18 cellular contexts compared by ENCODE assay signal in the genomic region with DNA sequence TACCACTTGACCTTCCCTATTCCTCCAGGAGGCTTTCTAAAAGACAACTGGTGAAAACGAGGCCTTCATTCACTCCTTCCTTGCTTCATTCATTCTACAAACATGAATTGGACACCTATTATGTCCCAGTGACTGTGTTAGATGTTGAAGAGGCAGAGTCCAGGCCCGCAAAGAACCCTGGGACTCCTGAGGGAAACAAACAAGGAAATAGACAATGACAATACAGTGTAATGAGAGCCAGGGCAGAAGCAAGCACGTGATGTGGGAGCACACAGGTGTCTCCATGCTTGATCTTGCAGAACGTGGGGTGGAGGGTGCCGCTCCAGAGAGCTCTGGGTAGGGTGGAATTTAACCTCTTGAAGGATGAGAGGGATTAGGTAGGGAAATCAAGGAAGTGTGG.
"Had no signal": no experiment of that assay in that cellular context is flagged by ENCODE, and none has a peak within 500 bp of the region (broad histone marks: within the 10 kb centered on the region; RNA-seq: fewer than 3 reads in every experiment).

No MANE protein-coding gene starts in this region.

- H3K27ac ChIP-seq: ascending aorta, epithelial cell of prostate, lower lobe of right lung, pancreas, tibial artery had no signal

- H3K4me3 Mint-ChIP-seq: activated CD4-positive, alpha-beta T cell treated with anti-CD3 and anti-CD28 coated beads, Interleukin-2, amount 10 ng/mL, durations not matched to agents 7 days and 5 days; activated T-cell treated with anti-CD3 and anti-CD28 coated beads, Interleukin-2, amount 50 U/mL, for 72 hours; stimulated activated memory B cell treated with anti-CD40 and anti-IgM and Interleukin-4, amounts not matched to agents 10 μg/mL and 1 μg/mL and 100 μg/mL, for 72 hours; T-helper 17 cell had no signal

- H3K9me3 Mint-ChIP-seq: stimulated activated memory B cell treated with anti-CD40 and anti-IgM and Interleukin-4, amounts not matched to agents 10 μg/mL and 1 μg/mL and 100 μg/mL, for 72 hours had no signal

- H3K4me3 ChIP-seq: ascending aorta, lower lobe of right lung, pancreas, tibial artery had no signal

- H3K9me3 ChIP-seq: ascending aorta, lower lobe of right lung, pancreas, tibial artery had no signal

- H3K36me3 ChIP-seq: ascending aorta, lower lobe of right lung, pancreas, tibial artery had no signal

- H3K27me3 ChIP-seq: ascending aorta, pancreas, tibial artery had no signal

- ATAC-seq: activated T-cell treated with anti-CD3 and anti-CD28 coated beads, Interleukin-2, amount 50 U/mL, for 72 hours; left cardiac atrium; lower lobe of right lung; pancreas; stimulated activated memory B cell treated with anti-CD40 and anti-IgM and Interleukin-4, amounts not matched to agents 10 μg/mL and 1 μg/mL and 100 μg/mL, for 72 hours; T-helper 17 cell had no signal

- H3K36me3 Mint-ChIP-seq: stimulated activated memory B cell treated with anti-CD40 and anti-IgM and Interleukin-4, amounts not matched to agents 10 μg/mL and 1 μg/mL and 100 μg/mL, for 72 hours had no signal

- H3K27me3 Mint-ChIP-seq: stimulated activated memory B cell treated with anti-CD40 and anti-IgM and Interleukin-4, amounts not matched to agents 10 μg/mL and 1 μg/mL and 100 μg/mL, for 72 hours; T-helper 17 cell had no signal

- FAIRE-seq: bronchial epithelial cell, pancreas, TTC549, urothelium cell line had no signal

- H3K4me1 ChIP-seq: ascending aorta, tibial artery had no signal

- H3K27ac Mint-ChIP-seq: activated CD4-positive, alpha-beta T cell treated with anti-CD3 and anti-CD28 coated beads, Interleukin-2, amount 10 ng/mL, durations not matched to agents 7 days and 5 days; activated T-cell treated with anti-CD3 and anti-CD28 coated beads, Interleukin-2, amount 50 U/mL, for 72 hours; stimulated activated memory B cell treated with anti-CD40 and anti-IgM and Interleukin-4, amounts not matched to agents 10 μg/mL and 1 μg/mL and 100 μg/mL, for 72 hours; T-helper 17 cell had no signal

- DNase-seq: activated CD4-positive, alpha-beta T cell treated with anti-CD3 and anti-CD28 coated beads, Interleukin-2, amount 10 ng/mL, durations not matched to agents 7 days and 5 days; activated CD4-positive, CD25-positive, alpha-beta regulatory T cell; activated CD8-positive, alpha-beta memory T cell treated with anti-CD3 and anti-CD28 coated beads, Interleukin-2, amount 50 U/mL, for 48 hours; activated naive CD4-positive, alpha-beta T cell; activated T-cell treated with anti-CD3 and anti-CD28 coated beads, Interleukin-2, amount 50 U/mL, for 72 hours; foreskin melanocyte; left cardiac atrium; lower lobe of right lung; pancreas; stimulated activated CD4-positive, alpha-beta T cell treated with anti-CD3 and anti-CD28 coated beads, Interleukin-12 subunit alpha, Interleukin-12 subunit beta, amount 100 ng/mL, for 4 hours; T-helper 17 cell; tibial artery had no signal
